ENCODE assay signal across 21 cellular contexts in genomic region chr14:75010472-75010871, GRCh38. TPM values are rescaled to one million over a fixed set of nuclear protein-coding genes. Genes with fewer than 3 reads are reported as not detected.
DNase-seq lines count a peak whose midpoint lies in the region; ATAC-seq and TF ChIP-seq lines count a peak whose summit lies in the region.
"Had no signal": no experiment of that assay in that cellular context is flagged by ENCODE, and none has a peak within 500 bp of the region (broad histone marks: within the 10 kb centered on the region; RNA-seq: fewer than 3 reads in every experiment).

No MANE protein-coding gene starts in this region.

- ATAC-seq in heart left ventricle: no peak
- ATAC-seq in GM18511 (IDR thresholded peaks at IDR 0.05; ENCODE audit: unreplicated experiment): no peak

- no peak for TF ChIP-seq POLR2A in heart left ventricle (IDR thresholded peaks at IDR 0.05)
- TF ChIP-seq POLR2A in vagina (IDR thresholded peaks at IDR 0.05): no peak

- H3K36me3 Mint-ChIP-seq in immature natural killer cell: peaks cover 25 to 65% (median 43%) of the 10 kb centered on the region in 3 donors

- H3K9me3 ChIP-seq in cardiac muscle cell (ENCODE audit: low read depth) (no peaks in the 10 kb centered on the region), heart left ventricle (no peaks in the 10 kb centered on the region), adipocyte (ENCODE audit: control insufficient read depth, low read length) (no peaks in the 10 kb centered on the region), vagina (no peaks in the 10 kb centered on the region)

- peak in 1 of 2 donors; percentile 50 for DNase-seq in cardiac muscle cell (ENCODE audit: low read depth in 1 of 2, low spot score in 1 of 2)
- DNase-seq in heart left ventricle: no peak
- DNase-seq in adipocyte (ENCODE audit: low read depth): peak; percentile 70
- no peak for DNase-seq in immature natural killer cell
- DNase-seq in vagina (ENCODE audit: extremely low spot score in 2 of 2): no peak
- no peak for DNase-seq in NOMO-1 (lab: John Stamatoyannopoulos, UW; ENCODE audit: unreplicated experiment in 2 of 2)
- no peak for DNase-seq in head of caudate nucleus
- DNase-seq: ACHN; activated naive CD4-positive, alpha-beta T cell treated with anti-CD3 and anti-CD28 coated beads, Interleukin-2, amount 10 ng/mL, durations not matched to agents 7 days and 5 days; activated T-cell treated with anti-CD3 and anti-CD28 coated beads for 4 hours; CD8-positive, alpha-beta memory T cell; effector memory CD8-positive, alpha-beta T cell; Kasumi-1; NCI-H1105 treated with DMSO at 0.1 percent for 48 hours; NCI-H2081; NCI-H446 treated with DMSO at 0.1 percent for 48 hours; WERI-Rb-1 had no signal

- H3K4me3 ChIP-seq in cardiac muscle cell (no peak overlapping the region), heart left ventricle (no peak overlapping the region), adipocyte (ENCODE audit: low read length) (no peak overlapping the region), vagina (no peak overlapping the region)
- H3K4me3 ChIP-seq: SK-N-MC had no signal

- peak overlapping the region in 5 of 6 donors; percentile 26 to 76 (median 47) for H3K27ac Mint-ChIP-seq in immature natural killer cell
- H3K27ac Mint-ChIP-seq: activated naive CD4-positive, alpha-beta T cell treated with anti-CD3 and anti-CD28 coated beads, Interleukin-2, amount 10 ng/mL, durations not matched to agents 7 days and 5 days had no signal

- H3K27me3 Mint-ChIP-seq in immature natural killer cell (ENCODE audit: low read depth in 3 of 3): no peaks in the 10 kb centered on the region
- H3K27me3 Mint-ChIP-seq: activated naive CD4-positive, alpha-beta T cell treated with anti-CD3 and anti-CD28 coated beads, Interleukin-2, amount 10 ng/mL, durations not matched to agents 7 days and 5 days; CD8-positive, alpha-beta memory T cell; effector memory CD8-positive, alpha-beta T cell had no signal

- H3K9me3 Mint-ChIP-seq in immature natural killer cell: no peaks in the 10 kb centered on the region
- H3K9me3 Mint-ChIP-seq: activated naive CD4-positive, alpha-beta T cell treated with anti-CD3 and anti-CD28 coated beads, Interleukin-2, amount 10 ng/mL, durations not matched to agents 7 days and 5 days; CD8-positive, alpha-beta memory T cell; effector memory CD8-positive, alpha-beta T cell; T-helper 2 cell treated with Interferon-gamma antibody and Interleukin-4, amounts not matched to agents 5 μg/mL and 100 μg/mL, for 36 hours had no signal

- H3K27ac ChIP-seq in cardiac muscle cell: peak overlapping the region; percentile 74
- H3K27ac ChIP-seq in heart left ventricle: peak overlapping the region in 5 of 12 donors; percentile 41 to 77 (median 65)
- H3K27ac ChIP-seq in vagina: peak overlapping the region; percentile 60
- H3K27ac ChIP-seq: SK-N-MC, WERI-Rb-1 had no signal

- H3K4me3 Mint-ChIP-seq in immature natural killer cell: no peak overlapping the region
- H3K4me3 Mint-ChIP-seq: activated naive CD4-positive, alpha-beta T cell treated with anti-CD3 and anti-CD28 coated beads, Interleukin-2, amount 10 ng/mL, durations not matched to agents 7 days and 5 days; effector memory CD8-positive, alpha-beta T cell; T-helper 2 cell treated with Interferon-gamma antibody and Interleukin-4, amounts not matched to agents 5 μg/mL and 100 μg/mL, for 36 hours had no signal

- H3K36me3 ChIP-seq in cardiac muscle cell (peaks cover 60% of the 10 kb centered on the region), heart left ventricle (peaks cover 0 to 93% (median 74%) of the 10 kb centered on the region in 9 donors), adipocyte (ENCODE audit: control insufficient read depth, insufficient read depth, low read length, severe bottlenecking) (peaks cover 53% of the 10 kb centered on the region), vagina (peaks cover 0 to 51% of the 10 kb centered on the region in 2 donors)

- intact Hi-C loops in heart left ventricle (cut with DNase I): loop anchor here in 5 of 10 donors (5.0 kb wide), 4 partner anchors 42 to 68 kb away; partner anchors contain the start of genes ZC2HC1C (in 3 of the 5) and MLH3 (in 1 of the 5)
- intact Hi-C loops in vagina (cut with DNase I): loop anchor here (5.0 kb wide), 1 partner anchor 37 kb away; no protein-coding TSS in a partner anchor
- intact Hi-C loops in head of caudate nucleus (cut with DNase I): no loop called here

- peak overlapping the region; percentile 27 for H3K9ac ChIP-seq in adipocyte (ENCODE audit: low read length)

- peaks cover 18 to 61% of the 10 kb centered on the region in 2 donors for H3K4me1 Mint-ChIP-seq in immature natural killer cell

- H3K27me3 ChIP-seq in cardiac muscle cell (no peaks in the 10 kb centered on the region), heart left ventricle (no peaks in the 10 kb centered on the region), adipocyte (replicated peaks; ENCODE audit: control insufficient read depth, insufficient read depth, low read length) (no peaks in the 10 kb centered on the region), vagina (no peaks in the 10 kb centered on the region)

- TF ChIP-seq CTCF in cardiac muscle cell (IDR thresholded peaks at IDR 0.05; ENCODE audit: low read depth, low read length): no peak
- TF ChIP-seq CTCF in heart left ventricle (IDR thresholded peaks at IDR 0.05): no peak
- no peak for TF ChIP-seq CTCF in vagina (IDR thresholded peaks at IDR 0.05)

- H3K4me1 ChIP-seq in cardiac muscle cell (ENCODE audit: low read depth): peaks cover 9% of the 10 kb centered on the region
- H3K4me1 ChIP-seq in heart left ventricle: peaks cover 7 to 37% (median 28%) of the 10 kb centered on the region in 12 donors
- peaks cover 41% of the 10 kb centered on the region for H3K4me1 ChIP-seq in adipocyte (ENCODE audit: control insufficient read depth, insufficient read depth, low read length)
- peaks cover 10% of the 10 kb centered on the region for H3K4me1 ChIP-seq in vagina

RNA-seq across cellular contexts. Expression of gene EIF2B2, which starts 7.8 kb away (rescaled TPM):
- total RNA-seq in cardiac muscle cell (57.3 and 69.5 TPM in 2 replicates), heart left ventricle (10 to 100 TPM; 26.2 to 40.9 (median 30.3) TPM), vagina (22.8 TPM)
- polyA plus RNA-seq in cardiac muscle cell (76.7 and 92.9 TPM in 2 replicates), heart left ventricle (10 to 100 TPM; 16.0 to 68.8 TPM), immature natural killer cell (10 to 100 TPM; 32.6 to 64.5 (median 57.4) TPM)

RNA-seq across cellular contexts. Expression of gene MLH3, which starts 40.8 kb away (rescaled TPM):
- 13.6 and 21.7 TPM in 2 replicates for total RNA-seq in cardiac muscle cell
- 24.4 and 30.8 TPM in 2 replicates for polyA plus RNA-seq in cardiac muscle cell
- 10 to 100 TPM; 11.6 to 23.9 (median 15.3) TPM for total RNA-seq in heart left ventricle
- polyA plus RNA-seq in heart left ventricle: 10 to 100 TPM; 10.3 to 12.0 TPM
- polyA plus RNA-seq in immature natural killer cell: 10 to 100 TPM in 1 of 3 donors, 1 to 10 TPM in 1, under 1 TPM in 1; 0.38 to 12.9 (median 6.3) TPM
- total RNA-seq in vagina: 32.9 TPM

RNA-seq across cellular contexts. Expression of gene ACYP1, which starts 53.4 kb away (rescaled TPM):
- total RNA-seq in cardiac muscle cell: 28.7 and 41.3 TPM in 2 replicates
- 61.5 and 86.7 TPM in 2 replicates for polyA plus RNA-seq in cardiac muscle cell
- total RNA-seq in heart left ventricle: 10 to 100 TPM in 5 of 9 donors, 1 to 10 TPM in 4; 6.7 to 15.9 (median 10.9) TPM
- 10 to 100 TPM; 13.6 to 20.0 TPM for polyA plus RNA-seq in heart left ventricle
- 10 to 100 TPM; 14.1 to 19.6 (median 15.4) TPM for polyA plus RNA-seq in immature natural killer cell
- 32.4 TPM for total RNA-seq in vagina

RNA-seq across cellular contexts. Expression of gene PGF, which starts 55.1 kb away (rescaled TPM):
- 14.2 and 18.1 TPM in 2 replicates for total RNA-seq in cardiac muscle cell
- 23.5 and 24.6 TPM in 2 replicates for polyA plus RNA-seq in cardiac muscle cell
- total RNA-seq in heart left ventricle: 10 to 100 TPM in 2 of 9 donors, 1 to 10 TPM in 7; 4.1 to 30.4 (median 5.9) TPM
- 1 to 10 TPM; 5.0 to 9.7 TPM for polyA plus RNA-seq in heart left ventricle
- polyA plus RNA-seq in immature natural killer cell: under 1 TPM in 2 of 3 donors, not detected in 1; 0.06 to 0.07 TPM
- total RNA-seq in vagina: 8.3 TPM
- total RNA-seq: mononuclear cell had no signal
- polyA plus RNA-seq: CD8-positive, alpha-beta memory T cell had no signal

RNA-seq across cellular contexts. Expression of gene ZC2HC1C, which starts 59.0 kb away (rescaled TPM):
- total RNA-seq in cardiac muscle cell (2.5 and 8.2 TPM in 2 replicates), heart left ventricle (1 to 10 TPM; 3.4 to 9.5 (median 8.4) TPM), vagina (not detected)
- polyA plus RNA-seq in cardiac muscle cell (7.7 and 9.8 TPM in 2 replicates), heart left ventricle (10 to 100 TPM in 1 of 2 donors, 1 to 10 TPM in 1; 5.4 to 13.3 TPM), immature natural killer cell (under 1 TPM in 1 of 3 donors, not detected in 2; 0.58 TPM)
- total RNA-seq: mononuclear cell had no signal
